ENCODE assay signal across 9 cellular contexts in genomic region chr17:18921912-18922451, GRCh38. TPM values are rescaled to one million over a fixed set of nuclear protein-coding genes. Genes with fewer than 3 reads are reported as not detected.
A peak's percentile ranks its signal among the peaks of the same experiment; 100 is the strongest.
DNase-seq lines count a peak whose midpoint lies in the region; ATAC-seq and TF ChIP-seq lines count a peak whose summit lies in the region.
"Had no signal": no experiment of that assay in that cellular context is flagged by ENCODE, and none has a peak within 500 bp of the region (broad histone marks: within the 10 kb centered on the region; RNA-seq: fewer than 3 reads in every experiment).

No MANE protein-coding gene starts in this region.

- intact Hi-C loops in activated T-helper 2 cell treated with anti-CD3 and anti-CD28 coated beads, Interferon-gamma antibody, Interleukin-2, Interleukin-4, amounts not matched to agents 10 μg/mL and 5 μg/mL and 100 μg/mL, durations not matched to agents 14 hours and 24 hours and 36 hours (cut with micrococcal nuclease), result loop anchor here (1.0 kb wide), 2 partner anchors 22 to 62 kb away; no protein-coding TSS in a partner anchor
- intact Hi-C loops in spleen (cut with DNase I; ENCODE audit: low total_unique reads), result no loop called here

- peak; percentile 58 for DNase-seq in stimulated activated CD4-positive, alpha-beta T cell treated with anti-CD3 and anti-CD28 coated beads, Interleukin-15, amount 100 ng/mL, for 24 hours
- DNase-seq in stimulated activated CD4-positive, alpha-beta T cell treated with anti-CD3 and anti-CD28 coated beads, Interleukin-2, amount 100 ng/mL, for 48 hours, result no peak
- DNase-seq in activated T-helper 2 cell treated with anti-CD3 and anti-CD28 coated beads, Interferon-gamma antibody, Interleukin-2, Interleukin-4, amounts not matched to agents 10 μg/mL and 5 μg/mL and 100 μg/mL, durations not matched to agents 14 hours and 24 hours and 36 hours (ENCODE audit: low spot score), result no peak
- no peak for DNase-seq in spleen
- no peak for DNase-seq in NCI-H1436 treated with DMSO at 0.1 percent for 48 hours (lab: John Stamatoyannopoulos, UW)
- DNase-seq in NCI-H1436 (lab: John Stamatoyannopoulos, UW), result no peak
- DNase-seq in HuH-7 (ENCODE audit: low spot score), result no peak

- peaks cover 13 to 70% (median 30%) of the 10 kb centered on the region in 6 donors for H3K4me1 ChIP-seq in spleen

- no peaks in the 10 kb centered on the region for H3K9me3 Mint-ChIP-seq in activated T-helper 2 cell treated with anti-CD3 and anti-CD28 coated beads, Interferon-gamma antibody, Interleukin-2, Interleukin-4, amounts not matched to agents 10 μg/mL and 5 μg/mL and 100 μg/mL, durations not matched to agents 14 hours and 24 hours and 36 hours

- H3K4me1 Mint-ChIP-seq in activated T-helper 2 cell treated with anti-CD3 and anti-CD28 coated beads, Interferon-gamma antibody, Interleukin-2, Interleukin-4, amounts not matched to agents 10 μg/mL and 5 μg/mL and 100 μg/mL, durations not matched to agents 14 hours and 24 hours and 36 hours (ENCODE audit: low read depth), result peaks cover 54% of the 10 kb centered on the region

- no peaks in the 10 kb centered on the region for H3K27me3 Mint-ChIP-seq in activated T-helper 2 cell treated with anti-CD3 and anti-CD28 coated beads, Interferon-gamma antibody, Interleukin-2, Interleukin-4, amounts not matched to agents 10 μg/mL and 5 μg/mL and 100 μg/mL, durations not matched to agents 14 hours and 24 hours and 36 hours (ENCODE audit: low read depth)

- peak; percentile 60 for ATAC-seq in HG03280 (IDR thresholded peaks at IDR 0.05; ENCODE audit: unreplicated experiment)

- H3K9me3 ChIP-seq in spleen, result no peaks in the 10 kb centered on the region

- H3K4me3 Mint-ChIP-seq in activated T-helper 2 cell treated with anti-CD3 and anti-CD28 coated beads, Interferon-gamma antibody, Interleukin-2, Interleukin-4, amounts not matched to agents 10 μg/mL and 5 μg/mL and 100 μg/mL, durations not matched to agents 14 hours and 24 hours and 36 hours (ENCODE audit: low read depth), result peak overlapping the region; percentile 63

- H3K36me3 Mint-ChIP-seq in activated T-helper 2 cell treated with anti-CD3 and anti-CD28 coated beads, Interferon-gamma antibody, Interleukin-2, Interleukin-4, amounts not matched to agents 10 μg/mL and 5 μg/mL and 100 μg/mL, durations not matched to agents 14 hours and 24 hours and 36 hours (ENCODE audit: low read depth), result peaks cover 46% of the 10 kb centered on the region

- no peak overlapping the region for H3K4me3 ChIP-seq in spleen

- no peak for TF ChIP-seq CTCF in spleen (IDR thresholded peaks at IDR 0.05 in 8 of 11, conservative IDR thresholded peaks at IDR 0.05 in 3 of 11)

- H3K27ac Mint-ChIP-seq in activated T-helper 2 cell treated with anti-CD3 and anti-CD28 coated beads, Interferon-gamma antibody, Interleukin-2, Interleukin-4, amounts not matched to agents 10 μg/mL and 5 μg/mL and 100 μg/mL, durations not matched to agents 14 hours and 24 hours and 36 hours, result peak overlapping the region; percentile 89

- no peaks in the 10 kb centered on the region for H3K27me3 ChIP-seq in spleen (replicated peaks in 1 of 7)

- WGBS in spleen, 5 donors, result 32 to 60% (median 47%) methylated on average over 4 of the region's 4 CpGs

- peak overlapping the region in 5 of 8 donors; percentile 8 to 54 (median 44) for H3K27ac ChIP-seq in spleen

- peaks cover 0 to 52% (median 5%) of the 10 kb centered on the region in 6 donors for H3K36me3 ChIP-seq in spleen

- TF ChIP-seq POLR2A in spleen (IDR thresholded peaks at IDR 0.05), result no peak

RNA-seq across cellular contexts. Expression of gene SLC5A10, which starts 30.0 kb away (rescaled TPM):
- total RNA-seq in activated T-helper 2 cell treated with anti-CD3 and anti-CD28 coated beads, Interferon-gamma antibody, Interleukin-2, Interleukin-4, amounts not matched to agents 10 μg/mL and 5 μg/mL and 100 μg/mL, durations not matched to agents 14 hours and 24 hours and 36 hours, result not detected in 2 replicates
- under 1 TPM in 2 of 7 donors, not detected in 5; 0.17 to 0.28 TPM for total RNA-seq in spleen
- polyA plus RNA-seq in spleen, result 1 to 10 TPM; 1.5 to 2.1 (median 1.9) TPM
- total RNA-seq: skeletal muscle tissue had no signal
